13 cellular contexts compared by ENCODE assay signal in genomic region chr2:168528469-168528868, GRCh38.
DNase-seq lines count a peak whose midpoint lies in the region; ATAC-seq and TF ChIP-seq lines count a peak whose summit lies in the region.
"Had no signal": no experiment of that assay in that cellular context is flagged by ENCODE, and none has a peak within 500 bp of the region (broad histone marks: within the 10 kb centered on the region; RNA-seq: fewer than 3 reads in every experiment).

No MANE protein-coding gene starts in this region.

- H3K9me3 ChIP-seq in heart left ventricle (no peaks in the 10 kb centered on the region), tibial artery (no peaks in the 10 kb centered on the region)
- H3K9me3 ChIP-seq: ascending aorta had no signal

- H3K4me1 ChIP-seq in heart left ventricle (peaks cover 7 to 95% (median 60%) of the 10 kb centered on the region in 12 donors), tibial artery (peaks cover 0 to 88% (median 36%) of the 10 kb centered on the region in 4 donors)

- H3K27ac ChIP-seq in heart left ventricle, result peak overlapping the region; percentile 19 to 84 (median 80)
- peak overlapping the region; percentile 79 for H3K27ac ChIP-seq in VCaP
- H3K27ac ChIP-seq in tibial artery, result peak overlapping the region; percentile 49 to 51
- H3K27ac ChIP-seq: ascending aorta, WERI-Rb-1 had no signal

- intact Hi-C loops in heart left ventricle (cut with DNase I) (loop anchor here in 5 of 10 donors (5.0 to 10.0 kb wide), 5 partner anchors 64 to 184 kb away; partner anchors contain the start of gene CERS6 (in 2 of the 5)), cardiac septum (cut with DNase I) (loop anchor here (5.0 kb wide), 1 partner anchor 114 kb away; no protein-coding TSS in a partner anchor), tibial artery (cut with DNase I; ENCODE audit: low total_unique reads) (no loop called here)

- no peaks in the 10 kb centered on the region for H3K27me3 ChIP-seq in heart left ventricle
- no peaks in the 10 kb centered on the region for H3K27me3 ChIP-seq in tibial artery
- H3K27me3 ChIP-seq: ascending aorta had no signal

- TF ChIP-seq POLR2A in heart left ventricle (IDR thresholded peaks at IDR 0.05), result no peak

- TF ChIP-seq CTCF in heart left ventricle (IDR thresholded peaks at IDR 0.05) (no peak), VCaP (conservative IDR thresholded peaks at IDR 0.05) (no peak), fibroblast of villous mesenchyme (IDR thresholded peaks at IDR 0.05; ENCODE audit: insufficient read depth, low read depth, low read length) (no peak), tibial artery (IDR thresholded peaks at IDR 0.05) (no peak)

- no peak for ATAC-seq in heart left ventricle

- no peak for DNase-seq in heart left ventricle
- no peak for DNase-seq in cardiac septum (ENCODE audit: low spot score)
- peak; percentile 61 for DNase-seq in fibroblast of villous mesenchyme (ENCODE audit: low read depth)
- DNase-seq in tibial artery, result no peak
- DNase-seq in activated CD4-positive, alpha-beta T cell treated with anti-CD3 and anti-CD28 coated beads, Interleukin-2, amount 50 U/mL, for 1 hour, result no peak
- DNase-seq in DMS114 treated with DMSO at 0.1 percent for 48 hours (lab: John Stamatoyannopoulos, UW; ENCODE audit: unreplicated experiment), result no peak
- DNase-seq in NOMO-1 (lab: John Stamatoyannopoulos, UW; ENCODE audit: unreplicated experiment in 2 of 2), result no peak
- DNase-seq: 8988T; activated CD8-positive, alpha-beta memory T cell treated with anti-CD3 and anti-CD28 coated beads for 24 hours; Karpas-422; WERI-Rb-1 had no signal

- H3K36me3 ChIP-seq in heart left ventricle, result no peaks in the 10 kb centered on the region
- no peaks in the 10 kb centered on the region for H3K36me3 ChIP-seq in tibial artery
- H3K36me3 ChIP-seq: ascending aorta, WERI-Rb-1 had no signal

- H3K4me3 ChIP-seq in heart left ventricle, result no peak overlapping the region
- no peak overlapping the region for H3K4me3 ChIP-seq in fibroblast of villous mesenchyme (ENCODE audit: low read depth, low read length)
- H3K4me3 ChIP-seq in tibial artery, result no peak overlapping the region
- H3K4me3 ChIP-seq: ascending aorta had no signal
